Comparison of ENCODE assay signal across 16 cellular contexts in genomic region chr19:38953677-38954076, GRCh38. TPM values are rescaled to one million over a fixed set of nuclear protein-coding genes. Genes with fewer than 3 reads are reported as not detected.
A peak's percentile ranks its signal among the peaks of the same experiment; 100 is the strongest.
DNase-seq lines count a peak whose midpoint lies in the region; TF ChIP-seq lines count a peak whose summit lies in the region.
"Had no signal": no experiment of that assay in that cellular context is flagged by ENCODE, and none has a peak within 500 bp of the region (broad histone marks: within the 10 kb centered on the region; RNA-seq: fewer than 3 reads in every experiment).

No MANE protein-coding gene starts in this region.

- DNase-seq in GM10266 (ENCODE audit: extremely low spot score), result peak; percentile 12
- peak in 41 of 42 donors; percentile 19 to 89 (median 64) for DNase-seq in head of caudate nucleus
- peak; percentile 48 for DNase-seq in spleen
- no peak for DNase-seq in DMS 273 treated with DMSO at 0.1 percent for 48 hours (lab: John Stamatoyannopoulos, UW)
- no peak for DNase-seq in DMS153 (lab: John Stamatoyannopoulos, UW)
- no peak for DNase-seq in NCI-H226
- DNase-seq: BE2C; CD4-positive, alpha-beta memory T cell; DMS53; GF-D8 had no signal

- no peaks in the 10 kb centered on the region for H3K9me3 ChIP-seq in spleen
- H3K9me3 ChIP-seq: BE2C had no signal

- TF ChIP-seq CTCF in GM10266 (IDR thresholded peaks at IDR 0.05; ENCODE audit: control insufficient read depth, insufficient read depth, low read depth, missing control alignments), result no peak
- no peak for TF ChIP-seq CTCF in nephron (IDR thresholded peaks at IDR 0.05; ENCODE audit: unreplicated experiment in 3 of 3)
- no peak for TF ChIP-seq CTCF in spleen (IDR thresholded peaks at IDR 0.05 in 8 of 11, conservative IDR thresholded peaks at IDR 0.05 in 3 of 11)

- intact Hi-C loops in head of caudate nucleus (cut with DNase I) (no loop called here), spleen (cut with DNase I; ENCODE audit: low total_unique reads) (no loop called here)

- H3K4me3 ChIP-seq in spleen, result no peak overlapping the region

- peaks cover 0 to 61% (median 10%) of the 10 kb centered on the region in 7 donors for H3K27me3 ChIP-seq in spleen (replicated peaks in 1 of 7)
- H3K27me3 ChIP-seq: BE2C had no signal

- no peak overlapping the region for H3K27ac ChIP-seq in spleen
- H3K27ac ChIP-seq: C4-2B had no signal

- H3K36me3 ChIP-seq in spleen, result no peaks in the 10 kb centered on the region
- H3K36me3 ChIP-seq: BE2C had no signal

- H3K36me3 Mint-ChIP-seq in nephron (ENCODE audit: low read depth), result peaks cover 37% of the 10 kb centered on the region
- H3K36me3 Mint-ChIP-seq: CD4-positive, alpha-beta memory T cell; IgD-negative memory B cell had no signal

- H3K4me1 Mint-ChIP-seq in nephron, result peaks cover 11% of the 10 kb centered on the region

- H3K27ac Mint-ChIP-seq in nephron, result peak overlapping the region; percentile 72 to 96 (median 89)
- H3K27ac Mint-ChIP-seq: CD4-positive, alpha-beta memory T cell had no signal

- H3K4me3 Mint-ChIP-seq in nephron, result no peak overlapping the region
- H3K4me3 Mint-ChIP-seq: CD4-positive, alpha-beta memory T cell; IgD-negative memory B cell had no signal

- H3K4me1 ChIP-seq in spleen, result peaks cover 8 to 15% (median 11%) of the 10 kb centered on the region in 6 donors
- H3K4me1 ChIP-seq: BE2C had no signal

- no peak for TF ChIP-seq POLR2A in spleen (IDR thresholded peaks at IDR 0.05)

- WGBS in spleen, 5 donors, result 61 to 77% (median 67%) methylated on average over 4 of the region's 4 CpGs

- H3K9me3 Mint-ChIP-seq in nephron, result no peaks in the 10 kb centered on the region
- H3K9me3 Mint-ChIP-seq: CD4-positive, alpha-beta memory T cell had no signal

- H3K27me3 Mint-ChIP-seq in nephron (ENCODE audit: low read depth), result peaks cover 3% of the 10 kb centered on the region

RNA-seq across cellular contexts. Expression of gene FBXO17, which starts 21.9 kb away (rescaled TPM):
- 1 to 10 TPM; 3.6 to 7.7 (median 5.0) TPM for total RNA-seq in spleen
- polyA plus RNA-seq in spleen, result 1 to 10 TPM in 2 of 3 donors, under 1 TPM in 1; 0.91 to 2.6 (median 2.2) TPM
- total RNA-seq: CD4-positive, alpha-beta memory T cell; HT-29 had no signal
- polyA plus RNA-seq: CD4-positive, alpha-beta memory T cell; IgD-negative memory B cell had no signal

RNA-seq across cellular contexts. Expression of gene MRPS12, which starts 22.9 kb away (rescaled TPM):
- total RNA-seq in spleen, result 10 to 100 TPM; 23.2 to 32.6 (median 26.0) TPM
- 10 to 100 TPM; 25.5 to 47.8 (median 47.1) TPM for polyA plus RNA-seq in spleen

RNA-seq across cellular contexts. Expression of gene SARS2, which starts 23.1 kb away (rescaled TPM):
- total RNA-seq in spleen, result 10 to 100 TPM; 12.5 to 37.4 (median 24.6) TPM
- 10 to 100 TPM; 25.6 to 70.3 (median 50.7) TPM for polyA plus RNA-seq in spleen

RNA-seq across cellular contexts. Expression of gene CCER2, which starts 41.7 kb away (rescaled TPM):
- total RNA-seq in spleen, result 1 to 10 TPM in 1 of 7 donors, under 1 TPM in 3, not detected in 3; 0.34 to 1.1 (median 0.57) TPM
- 1 to 10 TPM in 1 of 3 donors, under 1 TPM in 2; 0.77 to 2.9 (median 0.86) TPM for polyA plus RNA-seq in spleen
- total RNA-seq: H4, HT-29 had no signal
- polyA plus RNA-seq: AG04450; CD4-positive, alpha-beta memory T cell; IgD-negative memory B cell had no signal

RNA-seq across cellular contexts. Expression of gene NFKBIB, which starts 53.9 kb away (rescaled TPM):
- total RNA-seq in spleen, result 10 to 100 TPM; 18.1 to 29.0 (median 21.1) TPM
- 10 to 100 TPM; 22.8 to 33.5 (median 23.5) TPM for polyA plus RNA-seq in spleen

Comparison
In these comparisons a context has a peak if more than half of its experiments do, and no peak if none do; other contexts are left out.
1. DNase-seq: peak in GM10266 (single experiment), head of caudate nucleus (41 of 42) and spleen (single experiment); none in DMS 273 treated with DMSO at 0.1 percent for 48 hours (single experiment), DMS153 (single experiment) and NCI-H226 (single experiment).